ENCODE assay signal across 30 cellular contexts in the genomic region with DNA sequence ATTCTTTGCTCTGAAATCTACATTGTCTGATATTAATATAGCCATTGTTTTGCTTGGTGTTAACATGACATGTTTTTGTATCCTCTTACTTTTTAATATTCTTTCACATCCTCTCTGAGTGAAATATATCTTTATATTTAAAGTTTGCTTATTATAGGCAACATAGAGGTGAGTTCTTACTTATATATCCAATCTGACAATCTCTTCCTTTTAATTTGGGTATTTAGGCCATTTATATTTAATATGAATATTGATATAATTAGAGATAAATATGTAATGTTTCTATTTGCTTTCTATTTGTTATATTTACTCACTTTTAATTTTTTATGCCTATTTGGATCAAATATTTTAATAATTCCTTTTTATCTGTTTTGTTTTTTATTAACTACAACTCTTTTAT.
"Had no signal": no experiment of that assay in that cellular context is flagged by ENCODE, and none has a peak within 500 bp of the region (broad histone marks: within the 10 kb centered on the region; RNA-seq: fewer than 3 reads in every experiment).

No MANE protein-coding gene starts in this region.

- H3K9me3 ChIP-seq: body of pancreas had no signal

- H3K4me3 ChIP-seq: body of pancreas, breast epithelium had no signal

- H3K27me3 ChIP-seq: body of pancreas, brain microvascular endothelial cell had no signal

- FAIRE-seq: astrocyte, TTC549 had no signal

- H3K36me3 ChIP-seq: brain microvascular endothelial cell, breast epithelium had no signal

- DNase-seq: activated B cell treated with CpG ODN at 0.5 μM for 24 hours; activated CD4-positive, alpha-beta memory T cell treated with anti-CD3 and anti-CD28 coated beads for 36 hours; activated CD4-positive, alpha-beta T cell treated with anti-CD3 and anti-CD28 coated beads for 4 hours; activated CD4-positive, alpha-beta T cell treated with anti-CD3 and anti-CD28 coated beads, Interleukin-2, amount 10 ng/mL, durations not matched to agents 24 days and 14 days; activated CD4-positive, alpha-beta T cell treated with anti-CD3 and anti-CD28 coated beads, Interleukin-2, amount 50 U/mL, for 1 hour; activated CD4-positive, alpha-beta T cell treated with anti-CD3 and anti-CD28 coated beads, Interleukin-2, amount 50 U/mL, for 4 hours; activated CD4-positive, CD25-positive, alpha-beta regulatory T cell treated with anti-CD3 and anti-CD28 coated beads, Interleukin-2, amount 50 U/mL, for 72 hours; activated CD8-positive, alpha-beta memory T cell treated with anti-CD3 and anti-CD28 coated beads, Interleukin-2, amount 10 ng/mL, durations not matched to agents 7 days and 5 days; activated CD8-positive, alpha-beta memory T cell treated with anti-CD3 and anti-CD28 coated beads, Interleukin-2, amount 50 U/mL, for 48 hours; activated CD8-positive, alpha-beta T cell treated with anti-CD3 and anti-CD28 coated beads for 36 hours; activated effector memory CD4-positive, alpha-beta T cell treated with Interleukin-2 at 50 U/mL for 16 hours; activated gamma-delta T cell; activated naive CD4-positive, alpha-beta T cell treated with anti-CD3 and anti-CD28 coated beads, Interleukin-2, amount 10 ng/mL, durations not matched to agents 7 days and 5 days; activated naive CD4-positive, alpha-beta T cell treated with Interleukin-2 at 50 U/mL for 16 hours; activated naive CD8-positive, alpha-beta T cell treated with anti-CD3 and anti-CD28 coated beads, Interleukin-2, amount 10 ng/mL, durations not matched to agents 7 days and 5 days; activated naive CD8-positive, alpha-beta T cell treated with anti-CD3 and anti-CD28 coated beads, Interleukin-2, amount 50 U/mL, for 24 hours; activated T-cell treated with anti-CD3 and anti-CD28 coated beads, Interleukin-2, amount 50 U/mL, for 24 hours; activated T-cell treated with anti-CD3 and anti-CD28 coated beads, Interleukin-2, amount 50 U/mL, for 48 hours; amygdala; aorta; body of pancreas; brain microvascular endothelial cell; central memory CD4-positive, alpha-beta T cell; T-helper 1 cell; T-helper 2 cell; T-helper 9 cell had no signal

- H3K4me1 ChIP-seq: body of pancreas, breast epithelium had no signal

- ATAC-seq: activated CD8-positive, alpha-beta memory T cell treated with anti-CD3 and anti-CD28 coated beads, Interleukin-2, amount 10 ng/mL, durations not matched to agents 7 days and 5 days; activated CD8-positive, alpha-beta T cell treated with anti-CD3 and anti-CD28 coated beads for 36 hours; activated naive CD8-positive, alpha-beta T cell treated with anti-CD3 and anti-CD28 coated beads, Interleukin-2, amount 50 U/mL, for 24 hours; body of pancreas had no signal

- H3K27ac ChIP-seq: body of pancreas, brain microvascular endothelial cell, breast epithelium, VCaP had no signal
